In the genomic region with DNA sequence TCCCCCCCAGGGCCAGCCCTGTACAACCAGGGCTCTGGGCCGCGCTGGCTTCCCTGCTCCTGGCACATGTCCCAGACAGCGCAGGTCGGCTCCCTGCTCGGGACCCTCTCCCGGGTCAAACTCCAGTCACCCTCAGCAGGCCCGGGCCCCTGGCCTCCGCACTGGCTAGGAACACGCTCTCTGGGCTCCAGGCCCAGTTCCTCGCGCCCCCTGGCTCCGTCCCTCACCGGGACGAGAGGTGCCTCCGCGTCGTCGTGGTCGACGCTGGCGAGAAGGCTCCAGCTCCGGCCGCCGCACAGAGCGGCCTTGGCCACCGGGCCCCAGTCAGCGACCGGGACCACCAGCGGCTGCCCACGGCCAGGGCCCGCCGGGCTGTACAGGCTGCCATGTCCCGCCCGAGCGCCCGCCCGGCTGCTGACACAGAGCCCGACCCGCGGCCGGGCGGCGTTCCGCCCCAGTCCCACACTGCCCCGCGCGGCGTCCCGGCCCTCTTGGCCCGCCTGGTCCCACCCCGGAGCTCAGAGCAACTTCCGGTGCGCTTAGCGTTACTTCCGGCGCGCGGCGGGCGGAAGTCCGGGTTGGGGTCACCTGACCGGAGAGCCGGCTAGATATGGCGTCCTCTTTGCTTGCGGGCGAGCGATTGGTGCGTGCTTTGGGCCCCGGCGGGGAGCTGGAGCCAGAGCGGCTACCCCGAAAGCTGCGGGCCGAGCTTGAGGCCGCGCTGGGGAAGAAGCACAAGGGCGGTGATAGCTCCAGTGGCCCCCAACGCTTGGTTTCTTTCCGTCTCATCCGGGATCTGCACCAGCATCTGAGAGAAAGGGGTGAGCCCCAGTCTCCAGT, we compare ENCODE assay signal across 8 cellular contexts. TPM values are rescaled to one million over a fixed set of nuclear protein-coding genes. Genes with fewer than 3 reads are reported as not detected.
DNase-seq lines count a peak whose midpoint lies in the region; ATAC-seq and TF ChIP-seq lines count a peak whose summit lies in the region.

A gene with protein sequence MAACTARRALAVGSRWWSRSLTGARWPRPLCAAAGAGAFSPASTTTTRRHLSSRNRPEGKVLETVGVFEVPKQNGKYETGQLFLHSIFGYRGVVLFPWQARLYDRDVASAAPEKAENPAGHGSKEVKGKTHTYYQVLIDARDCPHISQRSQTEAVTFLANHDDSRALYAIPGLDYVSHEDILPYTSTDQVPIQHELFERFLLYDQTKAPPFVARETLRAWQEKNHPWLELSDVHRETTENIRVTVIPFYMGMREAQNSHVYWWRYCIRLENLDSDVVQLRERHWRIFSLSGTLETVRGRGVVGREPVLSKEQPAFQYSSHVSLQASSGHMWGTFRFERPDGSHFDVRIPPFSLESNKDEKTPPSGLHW (minus strand): TSS at position 467 of the 840 bp plus-strand sequence. CDS start 79 bp downstream, at position 388.

- DNase-seq in AG20443 (ENCODE audit: low spot score) = peak; percentile 98
- DNase-seq in NCI-H510A (lab: John Stamatoyannopoulos, UW) = peak; percentile 88
- peak; percentile 94 for DNase-seq in activated CD4-positive, alpha-beta T cell treated with anti-CD3 and anti-CD28 coated beads for 1 hour
- DNase-seq in cerebellar nuclear complex (lab: John Stamatoyannopoulos, UW) = peak; percentile 38 to 55
- DNase-seq in kidney epithelial cell (ENCODE audit: low read depth) = peak; percentile 71
- DNase-seq in stimulated activated CD4-positive, alpha-beta T cell treated with anti-CD3 and anti-CD28 coated beads, Interleukin-15, amount 100 ng/mL, for 24 hours = peak; percentile 96

- H3K36me3 ChIP-seq in kidney epithelial cell (ENCODE audit: control insufficient read depth, insufficient read depth, low read length) = no peaks in the 10 kb centered on the region

- no peaks in the 10 kb centered on the region for H3K27me3 ChIP-seq in kidney epithelial cell (ENCODE audit: control insufficient read depth, insufficient read depth, low read length)

- TF ChIP-seq CTCF in kidney epithelial cell (IDR thresholded peaks at IDR 0.05; ENCODE audit: insufficient read depth, low read length, poor library complexity, severe bottlenecking) = no peak

- H3K4me3 ChIP-seq in kidney epithelial cell (ENCODE audit: low read depth, low read length) = peak within 1 kb of the TSS; percentile 98

- ATAC-seq in GM19043 (IDR thresholded peaks at IDR 0.05; ENCODE audit: low read depth, unreplicated experiment) (peak; percentile 98), HG03354 (IDR thresholded peaks at IDR 0.05; ENCODE audit: poor library complexity, severe bottlenecking, unreplicated experiment) (peak; percentile 97)

RNA-seq across cellular contexts. Expression of the gene that starts here (rescaled TPM):
- total RNA-seq in kidney epithelial cell = 103 and 118 TPM in 2 replicates

Comparison
In these comparisons a context has a peak if more than half of its experiments do, and no peak if none do; other contexts are left out.
1. Peak in every context shown above with its lines: DNase-seq, ATAC-seq and H3K4me3 ChIP-seq.
2. DNase-seq: peak in every context shown above with its lines; median percentile 98 in AG20443; 96 in stimulated activated CD4-positive, alpha-beta T cell treated with anti-CD3 and anti-CD28 coated beads, Interleukin-15, amount 100 ng/mL, for 24 hours; 94 in activated CD4-positive, alpha-beta T cell treated with anti-CD3 and anti-CD28 coated beads for 1 hour; 88 in NCI-H510A; 71 in kidney epithelial cell; 46 in cerebellar nuclear complex.